In genomic region chr3:105907790-105908189, GRCh38 we compare ENCODE assay signal across 10 cellular contexts. TPM values are rescaled to one million over a fixed set of nuclear protein-coding genes. Genes with fewer than 3 reads are reported as not detected.
DNase-seq lines count a peak whose midpoint lies in the region; ATAC-seq, FAIRE-seq and TF ChIP-seq lines count a peak whose summit lies in the region.
"Had no signal": no experiment of that assay in that cellular context is flagged by ENCODE, and none has a peak within 500 bp of the region (broad histone marks: within the 10 kb centered on the region; RNA-seq: fewer than 3 reads in every experiment).

No MANE protein-coding gene starts in this region.

- no peak for TF ChIP-seq CTCF in fibroblast of lung (conservative IDR thresholded peaks at IDR 0.05 in 1 of 2, IDR thresholded peaks at IDR 0.05 in 1 of 2; ENCODE audit: low read depth in 1 of 2, low read length in 2 of 2)

- no peak overlapping the region for H3K4me3 ChIP-seq in fibroblast of lung (replicated peaks in 1 of 4; ENCODE audit: control extremely low read depth in 1 of 4, insufficient read depth in 1 of 4, low read depth in 3 of 4, low read length in 4 of 4)
- H3K4me3 ChIP-seq: lung had no signal

- H3K9me3 ChIP-seq in fibroblast of lung (ENCODE audit: control insufficient read depth, insufficient read depth, low read depth, low read length), result no peaks in the 10 kb centered on the region

- H3K4me1 ChIP-seq in fibroblast of lung (ENCODE audit: control insufficient read depth, extremely low read depth, insufficient read depth, low read length), result peaks cover 7% of the 10 kb centered on the region

- no peak overlapping the region for H3K4me2 ChIP-seq in fibroblast of lung (ENCODE audit: extremely low read depth, insufficient read depth, low read length)

- H3K4me1 Mint-ChIP-seq in stimulated activated naive B cell treated with anti-CD40 and anti-IgM and Interleukin-4, amounts not matched to agents 10 μg/mL and 1 μg/mL and 100 μg/mL, for 72 hours, result peaks cover 3 to 10% of the 10 kb centered on the region in 2 donors

- no peak overlapping the region for H3K27ac Mint-ChIP-seq in stimulated activated naive B cell treated with anti-CD40 and anti-IgM and Interleukin-4, amounts not matched to agents 10 μg/mL and 1 μg/mL and 100 μg/mL, for 72 hours

- H3K27ac ChIP-seq in fibroblast of lung (ENCODE audit: insufficient read depth, low read length), result peak overlapping the region; percentile 88

- no peaks in the 10 kb centered on the region for H3K27me3 Mint-ChIP-seq in stimulated activated naive B cell treated with anti-CD40 and anti-IgM and Interleukin-4, amounts not matched to agents 10 μg/mL and 1 μg/mL and 100 μg/mL, for 72 hours

- DNase-seq in MV-4-11 (lab: John Stamatoyannopoulos, UW) (peak; percentile 90), fibroblast of lung (ENCODE audit: low read depth in 2 of 2) (peak in 1 of 2 donors; percentile 11), HUDEP-2 (lab: John Stamatoyannopoulos, UW; ENCODE audit: unreplicated experiment in 76 of 76) (no peak), NCI-H1694 (lab: John Stamatoyannopoulos, UW) (no peak), urothelium cell line (ENCODE audit: low spot score) (no peak)
- DNase-seq in stimulated activated naive B cell treated with anti-CD40 and anti-IgM and Interleukin-4, amounts not matched to agents 10 μg/mL and 1 μg/mL and 100 μg/mL, for 72 hours, result peak; percentile 3
- DNase-seq in activated CD4-positive, alpha-beta T cell treated with anti-CD3 and anti-CD28 coated beads, Interleukin-2, amount 50 U/mL, for 4 hours, result no peak

- H3K27me3 ChIP-seq in fibroblast of lung (ENCODE audit: control insufficient read depth, insufficient read depth, low read length), result no peaks in the 10 kb centered on the region

- no peak for FAIRE-seq in urothelium cell line (lab: Jason Lieb, UNC)
- FAIRE-seq: bronchial epithelial cell had no signal

- H4K20me1 ChIP-seq in fibroblast of lung (ENCODE audit: control insufficient read depth, extremely low read depth, insufficient read depth, low read length), result no peaks in the 10 kb centered on the region

- H3K9ac ChIP-seq in fibroblast of lung (ENCODE audit: insufficient read depth, low read length), result no peak overlapping the region

- H3K79me2 ChIP-seq in fibroblast of lung (ENCODE audit: control insufficient read depth, insufficient read depth, low read length), result no peaks in the 10 kb centered on the region

- H3K36me3 Mint-ChIP-seq in stimulated activated naive B cell treated with anti-CD40 and anti-IgM and Interleukin-4, amounts not matched to agents 10 μg/mL and 1 μg/mL and 100 μg/mL, for 72 hours, result no peaks in the 10 kb centered on the region

- H3K9me3 Mint-ChIP-seq in stimulated activated naive B cell treated with anti-CD40 and anti-IgM and Interleukin-4, amounts not matched to agents 10 μg/mL and 1 μg/mL and 100 μg/mL, for 72 hours, result peaks cover 0 to 2% of the 10 kb centered on the region in 2 donors

- peak; percentile 65 for ATAC-seq in GM21367 (IDR thresholded peaks at IDR 0.05; ENCODE audit: unreplicated experiment)
- peak; percentile 89 for ATAC-seq in stimulated activated naive B cell treated with anti-CD40 and anti-IgM and Interleukin-4, amounts not matched to agents 10 μg/mL and 1 μg/mL and 100 μg/mL, for 72 hours (replicated peaks)

- no peak overlapping the region for H2AFZ ChIP-seq in fibroblast of lung (ENCODE audit: low read length)

- H3K4me3 Mint-ChIP-seq in stimulated activated naive B cell treated with anti-CD40 and anti-IgM and Interleukin-4, amounts not matched to agents 10 μg/mL and 1 μg/mL and 100 μg/mL, for 72 hours, result peak overlapping the region in 1 of 2 donors; percentile 26

- no peaks in the 10 kb centered on the region for H3K36me3 ChIP-seq in fibroblast of lung (ENCODE audit: control insufficient read depth, insufficient read depth, low read length)

RNA-seq across cellular contexts. Expression of gene CBLB, which starts 39.0 kb away (rescaled TPM):
- 19.8 and 26.9 TPM in 2 replicates for total RNA-seq in fibroblast of lung
- 14.6 and 28.5 TPM in 2 replicates for polyA plus RNA-seq in fibroblast of lung
- polyA plus RNA-seq in fibroblast of lung (2012), result 7.0 and 23.6 TPM in 2 replicates
- 10.2 and 20.1 TPM in 2 replicates for polyA minus RNA-seq in fibroblast of lung (ENCODE audit: low replicate concordance)

Comparison
In these comparisons a context has a peak if more than half of its experiments do, and no peak if none do; other contexts are left out.
1. DNase-seq: peak in MV-4-11 (single experiment) and stimulated activated naive B cell treated with anti-CD40 and anti-IgM and Interleukin-4, amounts not matched to agents 10 μg/mL and 1 μg/mL and 100 μg/mL, for 72 hours (single experiment); none in HUDEP-2 (0 of 76), activated CD4-positive, alpha-beta T cell treated with anti-CD3 and anti-CD28 coated beads, Interleukin-2, amount 50 U/mL, for 4 hours (0 of 2), NCI-H1694 (single experiment) and urothelium cell line (single experiment).